In genomic region chr20:57600324-57601210, GRCh38 we compare ENCODE assay signal across 20 cellular contexts. TPM values are rescaled to one million over a fixed set of nuclear protein-coding genes. Genes with fewer than 3 reads are reported as not detected.
DNase-seq lines count a peak whose midpoint lies in the region; ATAC-seq and TF ChIP-seq lines count a peak whose summit lies in the region.
"Had no signal": no experiment of that assay in that cellular context is flagged by ENCODE, and none has a peak within 500 bp of the region (broad histone marks: within the 10 kb centered on the region; RNA-seq: fewer than 3 reads in every experiment).

No MANE protein-coding gene starts in this region.

- H3K4me1 ChIP-seq in RWPE2 (ENCODE audit: insufficient read depth, poor library complexity, severe bottlenecking) (no peaks in the 10 kb centered on the region), BE2C (no peaks in the 10 kb centered on the region)
- H3K4me1 ChIP-seq: right lobe of liver had no signal

- no peak overlapping the region for H3K27ac Mint-ChIP-seq in T-helper 2 cell treated with Interferon-gamma antibody and Interleukin-4, amounts not matched to agents 5 μg/mL and 100 μg/mL, for 36 hours
- H3K27ac Mint-ChIP-seq: HFFc6 had no signal

- H3K9me3 Mint-ChIP-seq in T-helper 2 cell treated with Interferon-gamma antibody and Interleukin-4, amounts not matched to agents 5 μg/mL and 100 μg/mL, for 36 hours, result no peaks in the 10 kb centered on the region
- H3K9me3 Mint-ChIP-seq: HFFc6 had no signal

- no peak overlapping the region for H3K4me3 ChIP-seq in RWPE2 (ENCODE audit: severe bottlenecking)
- no peak overlapping the region for H3K4me3 ChIP-seq in BE2C (ENCODE audit: low read depth, low read length)
- H3K4me3 ChIP-seq: esophagus squamous epithelium, right lobe of liver, thoracic aorta had no signal

- H3K27me3 Mint-ChIP-seq in T-helper 2 cell treated with Interferon-gamma antibody and Interleukin-4, amounts not matched to agents 5 μg/mL and 100 μg/mL, for 36 hours (ENCODE audit: low read depth), result peaks cover 35% of the 10 kb centered on the region

- ATAC-seq in HG02678 (IDR thresholded peaks at IDR 0.05; ENCODE audit: unreplicated experiment) (peak; percentile 43), RWPE2 (ENCODE audit: low read depth) (peak; percentile 65)
- ATAC-seq: right lobe of liver had no signal

- H3K9me3 ChIP-seq in RWPE2 (ENCODE audit: severe bottlenecking), result no peaks in the 10 kb centered on the region
- no peaks in the 10 kb centered on the region for H3K9me3 ChIP-seq in BE2C
- H3K9me3 ChIP-seq: esophagus squamous epithelium, right lobe of liver, thoracic aorta had no signal

- peaks cover 14% of the 10 kb centered on the region for H3K4me1 Mint-ChIP-seq in T-helper 2 cell treated with Interferon-gamma antibody and Interleukin-4, amounts not matched to agents 5 μg/mL and 100 μg/mL, for 36 hours (ENCODE audit: low read depth)

- no peaks in the 10 kb centered on the region for H3K36me3 ChIP-seq in RWPE2 (ENCODE audit: low read depth)
- H3K36me3 ChIP-seq in BE2C, result no peaks in the 10 kb centered on the region
- H3K36me3 ChIP-seq: esophagus squamous epithelium, right lobe of liver, thoracic aorta had no signal

- no peak overlapping the region for H3K4me3 Mint-ChIP-seq in T-helper 2 cell treated with Interferon-gamma antibody and Interleukin-4, amounts not matched to agents 5 μg/mL and 100 μg/mL, for 36 hours
- H3K4me3 Mint-ChIP-seq: HFFc6 had no signal

- H3K27me3 ChIP-seq in RWPE2 (ENCODE audit: insufficient read depth, poor library complexity, severe bottlenecking), result no peaks in the 10 kb centered on the region
- no peaks in the 10 kb centered on the region for H3K27me3 ChIP-seq in BE2C
- H3K27me3 ChIP-seq: right lobe of liver had no signal

- TF ChIP-seq CTCF in RWPE2 (IDR thresholded peaks at IDR 0.05; ENCODE audit: poor library complexity, severe bottlenecking) (no peak), BE2C (IDR thresholded peaks at IDR 0.05; ENCODE audit: low read depth, low read length) (no peak)

- H3K36me3 Mint-ChIP-seq in T-helper 2 cell treated with Interferon-gamma antibody and Interleukin-4, amounts not matched to agents 5 μg/mL and 100 μg/mL, for 36 hours (ENCODE audit: low read depth), result no peaks in the 10 kb centered on the region

- no peak overlapping the region for H3K27ac ChIP-seq in RWPE2 (ENCODE audit: poor library complexity, severe bottlenecking)
- H3K27ac ChIP-seq: esophagus squamous epithelium, right lobe of liver, thoracic aorta, VCaP had no signal

- DNase-seq in ELR (ENCODE audit: low read depth) (peak; percentile 48), RWPE2 (ENCODE audit: low spot score) (no peak), left kidney (ENCODE audit: low read depth, low spot score) (peak; percentile 45), NCI-H82 treated with DMSO at 0.1 percent for 48 hours (lab: John Stamatoyannopoulos, UW; ENCODE audit: unreplicated experiment) (no peak), BE2C (no peak), GM19240 (ENCODE audit: insufficient read length, low spot score) (no peak)
- no peak for DNase-seq in T-helper 2 cell treated with Interferon-gamma antibody and Interleukin-4, amounts not matched to agents 5 μg/mL and 100 μg/mL, for 36 hours (ENCODE audit: low spot score)
- DNase-seq: activated naive CD4-positive, alpha-beta T cell; dermis blood vessel endothelial cell; DMS153; esophagus squamous epithelium; HFFc6; NCI-H187 treated with DMSO at 0.1 percent for 48 hours; NCI-H526; OCI-M1; stimulated activated CD4-positive, alpha-beta T cell treated with anti-CD3 and anti-CD28 coated beads, Interleukin-2, amount 100 ng/mL, for 24 hours had no signal

RNA-seq across cellular contexts. Expression of gene ZBP1, which starts 19.7 kb away (rescaled TPM):
- polyA plus RNA-seq in BE2C (2012; ENCODE audit: insufficient read depth, insufficient read length, low read depth), result not detected

RNA-seq across cellular contexts. Expression of gene PCK1, which starts 39.7 kb away (rescaled TPM):
- polyA plus RNA-seq in BE2C (2012; ENCODE audit: insufficient read depth, insufficient read length, low read depth), result not detected

Comparison
In these comparisons a context has a peak if more than half of its experiments do, and no peak if none do; other contexts are left out.
1. DNase-seq: peak in ELR (single experiment) and left kidney (single experiment); none in RWPE2 (single experiment), NCI-H82 treated with DMSO at 0.1 percent for 48 hours (single experiment), BE2C (single experiment), T-helper 2 cell treated with Interferon-gamma antibody and Interleukin-4, amounts not matched to agents 5 μg/mL and 100 μg/mL, for 36 hours (single experiment) and GM19240 (single experiment).